ENCODE assay signal across 1 cellular context in the genomic region with DNA sequence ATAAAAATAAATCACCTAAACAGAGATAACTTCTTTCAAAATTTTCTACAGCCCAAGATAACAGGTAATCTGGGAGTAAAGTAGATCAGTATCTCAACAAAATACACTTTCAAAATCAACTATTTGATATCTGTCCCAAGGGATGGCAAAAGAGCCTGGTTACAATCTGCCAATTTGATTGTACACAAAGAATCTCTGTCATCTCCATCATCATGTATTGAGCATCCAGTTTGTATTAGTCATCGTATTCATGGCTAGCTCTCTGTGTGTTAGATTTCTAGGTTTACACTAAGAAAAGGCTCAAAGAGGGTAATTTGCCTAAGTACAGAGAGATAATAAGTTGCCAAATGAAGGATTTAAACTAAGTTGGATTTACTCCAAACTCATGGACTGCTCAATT.
TF ChIP-seq lines count a peak whose summit lies in the region.

No MANE protein-coding gene starts in this region.

TF ChIP-seq in GM23338, 12 proteins besides CTCF, POLR2A, EP300 and RAD21 (continued from another document):
- TF ChIP-seq ZNF462 (CRISPR knock-in tag; IDR thresholded peaks at IDR 0.05) = no peak
